In the genomic region with DNA sequence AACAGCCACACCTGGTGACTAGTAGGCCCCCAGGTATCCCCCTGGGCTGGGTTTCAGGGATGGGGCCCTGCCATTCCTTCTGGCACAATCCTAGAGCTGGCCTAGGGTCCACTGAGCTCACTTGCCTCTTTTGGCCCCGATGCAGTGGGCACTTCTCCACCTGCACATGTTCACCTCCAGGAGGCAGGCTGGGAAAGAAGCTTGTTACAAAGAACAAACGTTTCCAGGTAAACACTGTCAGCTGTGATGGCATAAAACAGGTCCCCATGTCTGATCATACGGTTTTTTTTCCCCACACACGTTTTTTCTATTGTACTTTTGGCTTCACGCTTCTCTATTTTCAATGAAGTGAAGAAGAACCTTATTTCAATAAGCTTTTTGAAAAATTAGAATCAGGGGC, we compare ENCODE assay signal across 1 cellular context.
TF ChIP-seq lines count a peak whose summit lies in the region.

No MANE protein-coding gene starts in this region.

TF ChIP-seq in H1, 55 proteins besides CTCF, POLR2A, EP300 and RAD21 (continued from another document):
- TF ChIP-seq, protein P1, sequence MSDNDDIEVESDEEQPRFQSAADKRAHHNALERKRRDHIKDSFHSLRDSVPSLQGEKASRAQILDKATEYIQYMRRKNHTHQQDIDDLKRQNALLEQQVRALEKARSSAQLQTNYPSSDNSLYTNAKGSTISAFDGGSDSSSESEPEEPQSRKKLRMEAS (IDR thresholded peaks at IDR 0.05): 0 out of 2 replicates have a peak, but pooled peaks have one; percentile 11
- TF ChIP-seq KDM1A (IDR thresholded peaks at IDR 0.05; ENCODE audit: borderline replicate concordance, low read length): no peak
- TF ChIP-seq CTBP2 (IDR thresholded peaks at IDR 0.05; ENCODE audit: borderline replicate concordance, insufficient read depth, insufficient read length, low read length): no peak
